Comparison of ENCODE assay signal across 8 cellular contexts in the genomic region with DNA sequence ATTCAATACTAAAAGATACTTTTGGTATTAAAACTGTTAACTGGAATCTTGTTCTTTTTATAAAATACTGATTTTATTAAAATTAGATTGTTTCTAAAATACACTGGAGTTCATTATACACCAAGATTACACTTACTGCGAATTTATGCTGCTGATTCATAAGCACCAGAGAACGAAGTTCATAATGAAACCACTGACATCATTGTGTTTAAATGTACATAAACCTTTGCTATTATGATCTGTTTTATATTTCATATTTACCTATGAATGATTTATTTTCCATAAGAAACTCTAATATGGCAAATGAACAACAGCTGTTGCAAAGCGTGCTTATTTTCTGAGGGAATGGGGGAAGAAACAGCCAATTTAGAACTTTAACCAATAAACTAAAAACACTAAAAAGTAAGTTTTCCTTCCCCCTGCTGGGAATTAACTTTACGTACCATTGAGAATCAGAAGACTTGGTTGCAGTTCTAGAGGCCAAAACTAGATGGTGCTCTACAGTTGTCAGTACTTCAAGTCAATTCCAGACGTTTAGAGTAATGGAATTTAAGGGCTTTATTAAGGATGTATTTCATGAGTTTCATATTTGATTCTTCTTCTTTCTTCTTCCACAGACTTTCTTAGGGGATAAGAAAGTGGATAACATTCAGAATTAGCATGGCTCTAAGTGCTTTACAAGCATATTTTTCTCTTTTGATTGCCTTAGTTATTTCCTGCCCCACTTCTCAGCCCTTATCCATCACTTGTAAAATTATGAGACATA. TPM values are rescaled to one million over a fixed set of nuclear protein-coding genes. Genes with fewer than 3 reads are reported as not detected.
DNase-seq lines count a peak whose midpoint lies in the region; ATAC-seq and TF ChIP-seq lines count a peak whose summit lies in the region.

No MANE protein-coding gene starts in this region.

- H2AFZ ChIP-seq in OCI-LY7 (ENCODE audit: low read length) = no peak overlapping the region; the same call in 1 of the 2 replicates

- H3K4me1 ChIP-seq in OCI-LY7 (ENCODE audit: insufficient read depth, low read length, poor library complexity, severe bottlenecking) = no peaks in the 10 kb centered on the region

- H3K27me3 Mint-ChIP-seq in activated CD8-positive, alpha-beta memory T cell treated with anti-CD3 and anti-CD28 coated beads, Interleukin-2, amount 10 ng/mL, durations not matched to agents 7 days and 5 days = peaks cover 29% of the 10 kb centered on the region
- peaks cover 28% of the 10 kb centered on the region for H3K27me3 Mint-ChIP-seq in activated T-helper 2 cell treated with anti-CD3 and anti-CD28 coated beads, Interferon-gamma antibody, Interleukin-2, Interleukin-4, amounts not matched to agents 10 μg/mL and 5 μg/mL and 100 μg/mL, durations not matched to agents 14 hours and 24 hours and 36 hours (ENCODE audit: low read depth)

- no peaks in the 10 kb centered on the region for H3K36me3 ChIP-seq in OCI-LY7 (ENCODE audit: insufficient read depth, low read length)

- no peak overlapping the region for H3K4me3 Mint-ChIP-seq in activated CD8-positive, alpha-beta memory T cell treated with anti-CD3 and anti-CD28 coated beads, Interleukin-2, amount 10 ng/mL, durations not matched to agents 7 days and 5 days
- H3K4me3 Mint-ChIP-seq in activated T-helper 2 cell treated with anti-CD3 and anti-CD28 coated beads, Interferon-gamma antibody, Interleukin-2, Interleukin-4, amounts not matched to agents 10 μg/mL and 5 μg/mL and 100 μg/mL, durations not matched to agents 14 hours and 24 hours and 36 hours (ENCODE audit: low read depth) = no peak overlapping the region

- TF ChIP-seq CTCF in OCI-LY7 (conservative IDR thresholded peaks at IDR 0.05; ENCODE audit: low read length) (peak; percentile 92), coronary artery (IDR thresholded peaks at IDR 0.05) (peak; percentile 67)

- H3K27ac ChIP-seq in OCI-LY7 (ENCODE audit: low read depth, low read length, poor library complexity, severe bottlenecking) (no peak overlapping the region), coronary artery (no peak overlapping the region)

- intact Hi-C loops in OCI-LY7 (cut with micrococcal nuclease; ENCODE audit: unreplicated experiment) = loop anchor here (2.0 to 10.0 kb wide), 2 partner anchors 129 to 273 kb away; no protein-coding TSS in a partner anchor
- intact Hi-C loops in activated T-helper 2 cell treated with anti-CD3 and anti-CD28 coated beads, Interferon-gamma antibody, Interleukin-2, Interleukin-4, amounts not matched to agents 10 μg/mL and 5 μg/mL and 100 μg/mL, durations not matched to agents 14 hours and 24 hours and 36 hours (cut with micrococcal nuclease) = loop anchor here (2.0 kb wide), 2 partner anchors 19 to 273 kb away; no protein-coding TSS in a partner anchor

- no peaks in the 10 kb centered on the region for H4K20me1 ChIP-seq in OCI-LY7 (ENCODE audit: insufficient read depth, low read length)

- BruUV-seq in OCI-LY7 (replicated peaks; lab: Mats Ljungman, UMichigan) = no TSS peak

- H3K27ac Mint-ChIP-seq in activated CD8-positive, alpha-beta memory T cell treated with anti-CD3 and anti-CD28 coated beads, Interleukin-2, amount 10 ng/mL, durations not matched to agents 7 days and 5 days = no peak overlapping the region
- H3K27ac Mint-ChIP-seq in activated T-helper 2 cell treated with anti-CD3 and anti-CD28 coated beads, Interferon-gamma antibody, Interleukin-2, Interleukin-4, amounts not matched to agents 10 μg/mL and 5 μg/mL and 100 μg/mL, durations not matched to agents 14 hours and 24 hours and 36 hours = no peak overlapping the region

- H3K9me2 ChIP-seq in OCI-LY7 (ENCODE audit: insufficient read depth, low read length) = no peaks in the 10 kb centered on the region

- no peaks in the 10 kb centered on the region for H3K79me2 ChIP-seq in OCI-LY7 (ENCODE audit: insufficient read depth, low read depth, low read length)

- no peaks in the 10 kb centered on the region for H3K36me3 Mint-ChIP-seq in activated CD8-positive, alpha-beta memory T cell treated with anti-CD3 and anti-CD28 coated beads, Interleukin-2, amount 10 ng/mL, durations not matched to agents 7 days and 5 days
- no peaks in the 10 kb centered on the region for H3K36me3 Mint-ChIP-seq in activated T-helper 2 cell treated with anti-CD3 and anti-CD28 coated beads, Interferon-gamma antibody, Interleukin-2, Interleukin-4, amounts not matched to agents 10 μg/mL and 5 μg/mL and 100 μg/mL, durations not matched to agents 14 hours and 24 hours and 36 hours (ENCODE audit: low read depth)

- CTCF ChIA-PET in activated CD8-positive, alpha-beta memory T cell treated with anti-CD3 and anti-CD28 coated beads, Interleukin-2, amount 10 ng/mL, durations not matched to agents 7 days and 5 days (lab: Charles Lee) = interaction anchor here (0.7 to 1.4 kb wide), 4 partner anchors 9 to 330 kb away, joined by 3 to 4 read pairs (median 3); partner anchors contain the start of gene LMBRD1
- CTCF ChIA-PET in OCI-LY7 (lab: Charles Lee; ENCODE audit: unreplicated experiment) = no interaction called here

- H3K4me2 ChIP-seq in OCI-LY7 (ENCODE audit: low read length) = no peak overlapping the region

- POLR2A ChIA-PET in OCI-LY7 (lab: Charles Lee) = interaction anchor here (0.7 kb wide), 1 partner anchor 52 kb away, joined by 3 read pairs; no protein-coding TSS in a partner anchor

- DNase-seq in activated CD8-positive, alpha-beta memory T cell treated with anti-CD3 and anti-CD28 coated beads, Interleukin-2, amount 10 ng/mL, durations not matched to agents 7 days and 5 days = no peak
- DNase-seq in activated CD8-positive, alpha-beta memory T cell treated with anti-CD3 and anti-CD28 coated beads, Interleukin-2, amount 50 U/mL, for 4 hours = no peak
- peak; percentile 61 for DNase-seq in OCI-LY7 (ENCODE audit: low spot score)
- DNase-seq in coronary artery (ENCODE audit: low spot score) = no peak
- DNase-seq in mucosa of gallbladder (ENCODE audit: low spot score) = peak; percentile 46
- DNase-seq in activated T-helper 2 cell treated with anti-CD3 and anti-CD28 coated beads, Interferon-gamma antibody, Interleukin-2, Interleukin-4, amounts not matched to agents 10 μg/mL and 5 μg/mL and 100 μg/mL, durations not matched to agents 14 hours and 24 hours and 36 hours (ENCODE audit: low spot score) = no peak

- no peak overlapping the region for H3K4me3 ChIP-seq in OCI-LY7 (ENCODE audit: low read depth, low read length, poor library complexity, severe bottlenecking)
- H3K4me3 ChIP-seq in coronary artery = no peak overlapping the region

- no peaks in the 10 kb centered on the region for H3K9me3 ChIP-seq in OCI-LY7 (ENCODE audit: low read length)

- no peaks in the 10 kb centered on the region for H3K9me3 Mint-ChIP-seq in activated CD8-positive, alpha-beta memory T cell treated with anti-CD3 and anti-CD28 coated beads, Interleukin-2, amount 10 ng/mL, durations not matched to agents 7 days and 5 days (ENCODE audit: low read depth)
- H3K9me3 Mint-ChIP-seq in activated T-helper 2 cell treated with anti-CD3 and anti-CD28 coated beads, Interferon-gamma antibody, Interleukin-2, Interleukin-4, amounts not matched to agents 10 μg/mL and 5 μg/mL and 100 μg/mL, durations not matched to agents 14 hours and 24 hours and 36 hours = no peaks in the 10 kb centered on the region

- no peaks in the 10 kb centered on the region for H3K4me1 Mint-ChIP-seq in activated CD8-positive, alpha-beta memory T cell treated with anti-CD3 and anti-CD28 coated beads, Interleukin-2, amount 10 ng/mL, durations not matched to agents 7 days and 5 days
- H3K4me1 Mint-ChIP-seq in activated T-helper 2 cell treated with anti-CD3 and anti-CD28 coated beads, Interferon-gamma antibody, Interleukin-2, Interleukin-4, amounts not matched to agents 10 μg/mL and 5 μg/mL and 100 μg/mL, durations not matched to agents 14 hours and 24 hours and 36 hours (ENCODE audit: low read depth) = peaks cover 7% of the 10 kb centered on the region

- peak; percentile 69 for ATAC-seq in activated CD8-positive, alpha-beta memory T cell treated with anti-CD3 and anti-CD28 coated beads, Interleukin-2, amount 10 ng/mL, durations not matched to agents 7 days and 5 days
- peak; percentile 80 for ATAC-seq in GM21381 (IDR thresholded peaks at IDR 0.05; ENCODE audit: unreplicated experiment)
- ATAC-seq in HG03565 (IDR thresholded peaks at IDR 0.05; ENCODE audit: unreplicated experiment) = peak; percentile 72

RNA-seq across cellular contexts. Expression of gene COL19A1, which starts 30.8 kb away (rescaled TPM):
- under 1 TPM in 1 of 2 experiments, not detected in 1; 0.40 TPM for total RNA-seq in activated CD8-positive, alpha-beta memory T cell treated with anti-CD3 and anti-CD28 coated beads, Interleukin-2, amount 10 ng/mL, durations not matched to agents 7 days and 5 days
- total RNA-seq in OCI-LY7 (2014; rRNA removed; shearing (Covaris generic)) = 0.03 TPM in 2 replicates
- 0.30 TPM in 1 of 2 replicates, not detected in the other for total RNA-seq in OCI-LY7 (2022)
- 0.49 TPM for total RNA-seq in mucosa of gallbladder
- 0.14 and 0.16 TPM in 2 replicates for total RNA-seq in activated T-helper 2 cell treated with anti-CD3 and anti-CD28 coated beads, Interferon-gamma antibody, Interleukin-2, Interleukin-4, amounts not matched to agents 10 μg/mL and 5 μg/mL and 100 μg/mL, durations not matched to agents 14 hours and 24 hours and 36 hours

RNA-seq across cellular contexts. Expression of gene LMBRD1, which starts 38.8 kb away (rescaled TPM):
- total RNA-seq in activated CD8-positive, alpha-beta memory T cell treated with anti-CD3 and anti-CD28 coated beads, Interleukin-2, amount 10 ng/mL, durations not matched to agents 7 days and 5 days = 10 to 100 TPM; 18.3 to 19.1 TPM
- total RNA-seq in OCI-LY7 (2014; rRNA removed; shearing (Covaris generic)) = 12.7 and 14.0 TPM in 2 replicates
- total RNA-seq in OCI-LY7 (2022) (16.3 and 20.8 TPM in 2 replicates), mucosa of gallbladder (106 TPM)
- total RNA-seq in activated T-helper 2 cell treated with anti-CD3 and anti-CD28 coated beads, Interferon-gamma antibody, Interleukin-2, Interleukin-4, amounts not matched to agents 10 μg/mL and 5 μg/mL and 100 μg/mL, durations not matched to agents 14 hours and 24 hours and 36 hours = 18.9 and 20.8 TPM in 2 replicates

Comparison
In these comparisons a context has a peak if more than half of its experiments do, and no peak if none do; other contexts are left out.
1. DNase-seq: peak in OCI-LY7 (single experiment) and mucosa of gallbladder (single experiment); none in activated CD8-positive, alpha-beta memory T cell treated with anti-CD3 and anti-CD28 coated beads, Interleukin-2, amount 10 ng/mL, durations not matched to agents 7 days and 5 days (single experiment), activated CD8-positive, alpha-beta memory T cell treated with anti-CD3 and anti-CD28 coated beads, Interleukin-2, amount 50 U/mL, for 4 hours (single experiment), coronary artery (single experiment) and activated T-helper 2 cell treated with anti-CD3 and anti-CD28 coated beads, Interferon-gamma antibody, Interleukin-2, Interleukin-4, amounts not matched to agents 10 μg/mL and 5 μg/mL and 100 μg/mL, durations not matched to agents 14 hours and 24 hours and 36 hours (single experiment).
2. Peak in every context shown above with its lines, with median percentiles within 50 percentile points of each other: ATAC-seq.